Comparison of ENCODE assay signal across 8 cellular contexts in the genomic region with DNA sequence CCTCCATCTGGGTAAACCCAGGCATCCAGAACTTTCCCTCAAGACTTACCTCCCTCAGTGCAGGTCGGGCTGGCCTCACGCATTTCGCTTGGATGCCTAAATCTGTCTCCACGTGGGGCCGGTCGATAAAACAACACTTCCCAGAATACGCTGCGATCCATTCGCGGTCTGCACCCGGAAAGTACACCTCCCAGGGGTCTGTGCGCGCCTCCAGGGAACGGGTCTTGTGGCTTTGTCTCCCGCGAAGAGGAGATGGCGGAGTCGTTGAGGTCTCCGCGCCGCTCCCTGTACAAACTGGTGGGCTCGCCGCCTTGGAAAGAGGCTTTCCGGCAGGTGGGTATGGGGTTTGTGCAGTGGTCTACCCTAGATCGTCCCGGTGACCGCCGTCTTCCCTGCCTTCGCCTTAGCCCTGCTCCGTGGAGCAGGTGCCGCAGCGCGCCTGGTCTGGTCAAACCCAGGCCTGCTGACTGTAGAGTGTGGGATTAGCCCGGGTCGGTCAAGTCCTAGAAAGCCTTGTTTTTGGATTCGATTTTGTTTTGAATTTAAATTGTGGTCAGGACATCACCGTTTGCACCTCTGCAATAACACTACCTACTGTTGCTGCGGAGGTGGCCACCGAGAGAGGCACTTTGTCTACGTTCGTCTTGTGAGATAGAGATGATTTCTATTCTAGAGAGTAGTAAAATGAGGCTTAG. TPM values are rescaled to one million over a fixed set of nuclear protein-coding genes. Genes with fewer than 3 reads are reported as not detected.
A peak's percentile ranks its signal among the peaks of the same experiment; 100 is the strongest.
DNase-seq lines count a peak whose midpoint lies in the region; ATAC-seq and TF ChIP-seq lines count a peak whose summit lies in the region.

A gene with protein sequence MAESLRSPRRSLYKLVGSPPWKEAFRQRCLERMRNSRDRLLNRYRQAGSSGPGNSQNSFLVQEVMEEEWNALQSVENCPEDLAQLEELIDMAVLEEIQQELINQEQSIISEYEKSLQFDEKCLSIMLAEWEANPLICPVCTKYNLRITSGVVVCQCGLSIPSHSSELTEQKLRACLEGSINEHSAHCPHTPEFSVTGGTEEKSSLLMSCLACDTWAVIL (plus strand): TSS at position 224 of the 695 bp plus-strand sequence. CDS start 29 bp downstream, at position 253.

- peaks cover 31 to 68% (median 52%) of the 10 kb centered on the region in 3 donors for H3K4me1 Mint-ChIP-seq in CD8-positive, alpha-beta memory T cell

- ATAC-seq in GM19463 (IDR thresholded peaks at IDR 0.05; ENCODE audit: unreplicated experiment), result peak; percentile 57

- CTCF ChIA-PET in CD8-positive, alpha-beta memory T cell (lab: Charles Lee), result interaction anchor here (2.0 to 3.8 kb wide), 2 partner anchors 16 to 19 kb away, joined by 7 to 31 read pairs; a partner anchor contains a TSS

- H3K27me3 Mint-ChIP-seq in CD8-positive, alpha-beta memory T cell, result peaks cover 0 to 4% of the 10 kb centered on the region in 2 donors

- peaks cover 28% of the 10 kb centered on the region for H3K36me3 ChIP-seq in CD8-positive, alpha-beta memory T cell (ENCODE audit: insufficient read depth, low read length)

- peak within 1 kb of the TSS; percentile 95 for H3K27ac ChIP-seq in CD8-positive, alpha-beta memory T cell (ENCODE audit: low read depth, low read length)
- peak within 1 kb of the TSS; percentile 90 for H3K27ac ChIP-seq in HL-60 (replicated peaks)

- POLR2A ChIA-PET in CD8-positive, alpha-beta memory T cell (lab: Charles Lee), result interaction anchor here (0.6 to 1.3 kb wide), 6 partner anchors 11 to 468 kb away, joined by 3 to 16 read pairs (median 3); a partner anchor contains a TSS

- DNase-seq in CD8-positive, alpha-beta memory T cell, result peak in 4 of 5 donors; percentile 78 to 90 (median 84)
- DNase-seq in HL-60 (ENCODE audit: low read depth in 1 of 2, low spot score in 1 of 2), result peak; percentile 59 to 83
- peak; percentile 86 for DNase-seq in NOMO-1 treated with dmso at 0.1 percent for 144 hours (lab: John Stamatoyannopoulos, UW; ENCODE audit: unreplicated experiment)
- DNase-seq in activated CD8-positive, alpha-beta memory T cell treated with anti-CD3 and anti-CD28 coated beads, Interleukin-2, amount 50 U/mL, for 1 hour (ENCODE audit: extremely low read depth), result peak; percentile 70
- DNase-seq in epidermal melanocyte (ENCODE audit: insufficient read length, low spot score), result peak; percentile 80
- peak; percentile 92 for DNase-seq in mucosa of gallbladder (ENCODE audit: low spot score)
- DNase-seq in stimulated activated CD8-positive, alpha-beta memory T cell treated with anti-CD3 and anti-CD28 coated beads, Interleukin-4, amount 100 ng/mL, for 48 hours, result peak; percentile 89

- H3K4me3 Mint-ChIP-seq in CD8-positive, alpha-beta memory T cell, result peak within 1 kb of the TSS; percentile 92 to 100 (median 97)

- no peaks in the 10 kb centered on the region for H3K27me3 ChIP-seq in CD8-positive, alpha-beta memory T cell (ENCODE audit: insufficient read depth, low read length, poor library complexity, severe bottlenecking)
- no peaks in the 10 kb centered on the region for H3K27me3 ChIP-seq in HL-60 (ENCODE audit: insufficient read depth, poor library complexity, severe bottlenecking)

- H3K9me3 Mint-ChIP-seq in CD8-positive, alpha-beta memory T cell, result no peaks in the 10 kb centered on the region

- no peak for TF ChIP-seq CTCF in HL-60 (IDR thresholded peaks at IDR 0.05; ENCODE audit: insufficient read depth, low read length)

- H3K9me3 ChIP-seq in CD8-positive, alpha-beta memory T cell (ENCODE audit: low read length), result no peaks in the 10 kb centered on the region

- H3K27ac Mint-ChIP-seq in CD8-positive, alpha-beta memory T cell, result peak within 1 kb of the TSS; percentile 94 to 99 (median 98)

- peaks cover 0 to 82% (median 5%) of the 10 kb centered on the region in 3 donors for H3K36me3 Mint-ChIP-seq in CD8-positive, alpha-beta memory T cell

- H3K4me1 ChIP-seq in CD8-positive, alpha-beta memory T cell (ENCODE audit: insufficient read depth, low read length), result peaks cover 41% of the 10 kb centered on the region

- peak within 1 kb of the TSS; percentile 96 for H3K4me3 ChIP-seq in CD8-positive, alpha-beta memory T cell (ENCODE audit: low read length)
- peak within 1 kb of the TSS; percentile 74 for H3K4me3 ChIP-seq in HL-60 (replicated peaks; ENCODE audit: insufficient read depth, low read length)

RNA-seq across cellular contexts. Expression of the gene that starts here (rescaled TPM):
- 10 to 100 TPM; 50.6 to 51.0 TPM for total RNA-seq in CD8-positive, alpha-beta memory T cell
- polyA plus RNA-seq in CD8-positive, alpha-beta memory T cell, result 36.9 TPM
- total RNA-seq in mucosa of gallbladder, result 34.1 TPM

Comparison
In these comparisons a context has a peak if more than half of its experiments do, and no peak if none do; other contexts are left out.
1. Peak in every context shown above with its lines: DNase-seq, ATAC-seq, H3K4me3 ChIP-seq and H3K27ac ChIP-seq.